Comparison of ENCODE assay signal across 8 cellular contexts in genomic region chrX:12791253-12792228, GRCh38. TPM values are rescaled to one million over a fixed set of nuclear protein-coding genes. Genes with fewer than 3 reads are reported as not detected.
DNase-seq lines count a peak whose midpoint lies in the region; ATAC-seq, FAIRE-seq and TF ChIP-seq lines count a peak whose summit lies in the region.

Gene PRPS2, plus strand, starts transcription at chrX:12791412. Its CDS starts 86 bp downstream, at chrX:12791498.

- peak within 1 kb of the TSS; percentile 77 to 86 (median 83) for H3K4me3 Mint-ChIP-seq in T-cell

- DNase-seq in D721Med (ENCODE audit: insufficient read length, low spot score) (peak; percentile 50), Kasumi-1 (lab: John Stamatoyannopoulos, UW) (peak; percentile 57 to 58), T-cell (peak; percentile 39 to 71 (median 60)), adipocyte (ENCODE audit: low read depth) (peak; percentile 67), right atrium auricular region (ENCODE audit: low spot score) (no peak), renal cortical epithelial cell (ENCODE audit: low read depth) (no peak), aorta (peak; percentile 84 to 89)

- CTCF ChIA-PET in T-cell (lab: Charles Lee), result interaction anchor here (0.6 to 2.6 kb wide), 7 partner anchors 11 to 1154 kb away, joined by 3 to 20 read pairs (median 3); no protein-coding TSS in a partner anchor

- H3K27ac ChIP-seq in right atrium auricular region, result peak within 1 kb of the TSS; percentile 11 to 16
- H3K27ac ChIP-seq in aorta (ENCODE audit: low read depth in 1 of 2, low read length in 2 of 2), result no peak within 1 kb of the TSS

- H3K9me3 ChIP-seq in adipocyte (ENCODE audit: control insufficient read depth, low read length) (peaks cover 27% of the 10 kb centered on the region), right atrium auricular region (peaks cover 6 to 13% of the 10 kb centered on the region in 2 donors), aorta (ENCODE audit: control insufficient read depth, low read length) (no peaks in the 10 kb centered on the region)

- H3K9me3 Mint-ChIP-seq in T-cell, result no peaks in the 10 kb centered on the region

- POLR2A ChIA-PET in T-cell (lab: Charles Lee), result interaction anchor here (0.6 to 0.9 kb wide), 4 partner anchors 320 to 1237 kb away, joined by 3 to 8 read pairs (median 3); no protein-coding TSS in a partner anchor

- no peak for FAIRE-seq in D721Med (lab: Jason Lieb, UNC)

- 1 to 17% methylated on average over 91 to 113 of the region's 113 CpGs for WGBS in aorta, 2 donors

- peaks cover 2 to 7% of the 10 kb centered on the region in 2 donors for H3K27me3 Mint-ChIP-seq in T-cell

- H3K36me3 Mint-ChIP-seq in T-cell, result no peaks in the 10 kb centered on the region

- TF ChIP-seq CTCF in D721Med (IDR thresholded peaks at IDR 0.05; ENCODE audit: insufficient read depth, missing control alignments) (no peak), right atrium auricular region (IDR thresholded peaks at IDR 0.05) (no peak)

- H3K4me3 ChIP-seq in adipocyte (ENCODE audit: low read length) (peak within 1 kb of the TSS; percentile 83), right atrium auricular region (peak within 1 kb of the TSS; percentile 47 to 58), aorta (ENCODE audit: low read length in 2 of 2) (peak within 1 kb of the TSS; percentile 58 to 59)

- ATAC-seq in GM21576 (IDR thresholded peaks at IDR 0.05; ENCODE audit: unreplicated experiment) (peak; percentile 79), T-cell (replicated peaks in 1 of 4) (peak; percentile 89 to 94 (median 92)), aorta (ENCODE audit: low FRiP score) (peak; percentile 88)

- H3K36me3 ChIP-seq in adipocyte (ENCODE audit: control insufficient read depth, insufficient read depth, low read length, severe bottlenecking) (no peaks in the 10 kb centered on the region), right atrium auricular region (no peaks in the 10 kb centered on the region), aorta (ENCODE audit: control insufficient read depth in 1 of 2, insufficient read depth in 2 of 2, low read length in 1 of 2) (no peaks in the 10 kb centered on the region)

- H3K4me1 Mint-ChIP-seq in T-cell, result peaks cover 22 to 33% (median 25%) of the 10 kb centered on the region in 3 donors

- H3K4me1 ChIP-seq in adipocyte (ENCODE audit: control insufficient read depth, insufficient read depth, low read length) (peaks cover 3% of the 10 kb centered on the region), right atrium auricular region (no peaks in the 10 kb centered on the region), aorta (ENCODE audit: control insufficient read depth in 1 of 2, insufficient read depth in 2 of 2, low read length in 2 of 2) (no peaks in the 10 kb centered on the region)

- H3K27ac Mint-ChIP-seq in T-cell, result peak within 1 kb of the TSS; percentile 55 to 76

- intact Hi-C loops in aorta (cut with DNase I), result no loop called here

- peaks cover 3% of the 10 kb centered on the region for H3K27me3 ChIP-seq in adipocyte (replicated peaks; ENCODE audit: control insufficient read depth, insufficient read depth, low read length)
- H3K27me3 ChIP-seq in right atrium auricular region, result peaks cover 0 to 4% of the 10 kb centered on the region in 2 donors
- no peaks in the 10 kb centered on the region for H3K27me3 ChIP-seq in aorta (ENCODE audit: control insufficient read depth in 1 of 2, insufficient read depth in 2 of 2, low read length in 1 of 2)

- H3K9ac ChIP-seq in adipocyte (ENCODE audit: low read length), result peak within 1 kb of the TSS; percentile 73

RNA-seq across cellular contexts. Expression of gene PRPS2, which starts in this region (rescaled TPM):
- 10 to 100 TPM; 20.9 to 31.6 (median 30.6) TPM for total RNA-seq in T-cell
- total RNA-seq in right atrium auricular region, result 1 to 10 TPM; 3.5 to 8.0 TPM
- total RNA-seq in renal cortical epithelial cell, result 36.7 and 62.7 TPM in 2 replicates
- 10 to 100 TPM; 22.3 to 23.4 TPM for total RNA-seq in aorta
- polyA plus RNA-seq in aorta, result 10 to 100 TPM; 15.0 to 17.5 TPM

Comparison
In these comparisons a context has a peak if more than half of its experiments do, and no peak if none do; other contexts are left out.
1. DNase-seq: peak in D721Med (single experiment), Kasumi-1 (2 of 2), T-cell (34 of 34), adipocyte (single experiment) and aorta (2 of 2); none in right atrium auricular region (single experiment) and renal cortical epithelial cell (single experiment).
2. H3K27ac ChIP-seq: peak in right atrium auricular region (2 of 2); none in aorta (0 of 2).
3. Peak in every context shown above with its lines, with median percentiles within 50 percentile points of each other: ATAC-seq and H3K4me3 ChIP-seq.